In the genomic region with DNA sequence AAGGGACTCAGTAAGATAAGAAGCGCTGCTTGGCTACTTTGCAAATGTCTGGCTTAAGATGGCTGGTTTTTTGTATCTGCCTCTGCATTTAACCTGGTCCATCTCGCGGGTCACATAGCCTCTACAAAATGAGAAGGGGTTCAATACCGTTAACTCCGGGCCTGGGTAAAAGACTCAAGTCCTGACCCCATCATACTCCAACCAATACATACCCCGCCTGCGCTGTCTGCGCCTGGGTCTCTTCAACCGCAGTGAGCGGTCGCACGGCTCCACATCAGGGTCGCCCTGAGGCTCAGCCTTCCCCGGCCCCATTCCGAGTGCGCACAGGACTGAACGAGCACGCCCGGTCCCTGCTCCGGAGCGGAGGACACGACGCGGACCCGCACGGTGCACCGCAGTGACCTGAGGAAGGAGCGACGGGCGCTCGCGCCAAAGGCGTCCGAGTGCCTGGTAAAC, we compare ENCODE assay signal across 8 cellular contexts. TPM values are rescaled to one million over a fixed set of nuclear protein-coding genes. Genes with fewer than 3 reads are reported as not detected.
DNase-seq lines count a peak whose midpoint lies in the region; ATAC-seq and TF ChIP-seq lines count a peak whose summit lies in the region.

No MANE protein-coding gene starts in this region.

- H3K4me3 ChIP-seq in OCI-LY7 (ENCODE audit: low read depth, low read length, poor library complexity, severe bottlenecking) (peak overlapping the region; percentile 93), epithelial cell of esophagus (ENCODE audit: low read length) (peak overlapping the region; percentile 90), rectal smooth muscle tissue (ENCODE audit: low read length) (peak overlapping the region; percentile 73)

- ATAC-seq in GM19452 (IDR thresholded peaks at IDR 0.05; ENCODE audit: unreplicated experiment): peak; percentile 30

- H3K9me2 ChIP-seq in OCI-LY7 (ENCODE audit: insufficient read depth, low read length): no peaks in the 10 kb centered on the region

- TF ChIP-seq CTCF in OCI-LY7 (conservative IDR thresholded peaks at IDR 0.05; ENCODE audit: low read length) (no peak), epithelial cell of esophagus (IDR thresholded peaks at IDR 0.05; ENCODE audit: insufficient read depth, low read depth, low read length, missing control alignments) (no peak)

- H3K4me2 ChIP-seq in OCI-LY7 (ENCODE audit: low read length): peak overlapping the region; percentile 97

- peaks cover 13% of the 10 kb centered on the region for H3K4me1 ChIP-seq in OCI-LY7 (ENCODE audit: insufficient read depth, low read length, poor library complexity, severe bottlenecking)
- peaks cover 6% of the 10 kb centered on the region for H3K4me1 ChIP-seq in rectal smooth muscle tissue (ENCODE audit: control insufficient read depth, insufficient read depth, low read length)

- peak overlapping the region; percentile 95 for H2AFZ ChIP-seq in OCI-LY7 (ENCODE audit: low read length)

- H3K27me3 ChIP-seq in rectal smooth muscle tissue (ENCODE audit: control insufficient read depth, insufficient read depth, low read length): no peaks in the 10 kb centered on the region

- H3K27ac ChIP-seq in OCI-LY7 (ENCODE audit: low read depth, low read length, poor library complexity, severe bottlenecking): peak overlapping the region; percentile 56
- no peak overlapping the region for H3K27ac ChIP-seq in rectal smooth muscle tissue (ENCODE audit: low read depth, low read length)

- no TSS peak for BruUV-seq in OCI-LY7 (replicated peaks; lab: Mats Ljungman, UMichigan)

- H3K36me3 ChIP-seq in OCI-LY7 (ENCODE audit: insufficient read depth, low read length) (peaks cover 31% of the 10 kb centered on the region), rectal smooth muscle tissue (ENCODE audit: control insufficient read depth, insufficient read depth, low read length) (peaks cover 4% of the 10 kb centered on the region)

- peaks cover 10% of the 10 kb centered on the region; the same call in 1 of the 2 replicates for H3K9me3 ChIP-seq in OCI-LY7 (ENCODE audit: low read length)

- DNase-seq in OCI-LY7 (ENCODE audit: low spot score) (no peak), epithelial cell of esophagus (ENCODE audit: low read depth) (no peak), NCI-H128 (lab: John Stamatoyannopoulos, UW; ENCODE audit: unreplicated experiment) (no peak), HuH-7.5 (ENCODE audit: low spot score) (no peak), GF-D8 (lab: John Stamatoyannopoulos, UW) (no peak), RPMI8226 (no peak)

- CTCF ChIA-PET in OCI-LY7 (lab: Charles Lee; ENCODE audit: unreplicated experiment): interaction anchor here (0.7 kb wide), 1 partner anchor 10 kb away, joined by 3 read pairs; no protein-coding TSS in a partner anchor

- H3K79me2 ChIP-seq in OCI-LY7 (ENCODE audit: insufficient read depth, low read depth, low read length): peaks cover 21% of the 10 kb centered on the region; the same call in 1 of the 2 replicates

- peaks cover 9% of the 10 kb centered on the region; the same call in 1 of the 2 replicates for H4K20me1 ChIP-seq in OCI-LY7 (ENCODE audit: insufficient read depth, low read length)

- POLR2A ChIA-PET in OCI-LY7 (lab: Charles Lee): interaction anchor here (2.2 kb wide), 1 partner anchor 10 kb away, joined by 22 read pairs; no protein-coding TSS in a partner anchor

- no peak overlapping the region for H3K9ac ChIP-seq in rectal smooth muscle tissue (ENCODE audit: low read length)

- intact Hi-C loops in OCI-LY7 (cut with micrococcal nuclease; ENCODE audit: unreplicated experiment): loop anchor here (1.0 to 2.0 kb wide), 2 partner anchors 10 to 74 kb away; a partner anchor contains a TSS

RNA-seq across cellular contexts. Expression of a gene that starts 0.6 kb away (rescaled TPM):
- 50.3 and 69.3 TPM in 2 replicates for total RNA-seq in OCI-LY7 (2014; rRNA removed; shearing (Covaris generic))
- total RNA-seq in OCI-LY7 (2022): 146 and 157 TPM in 2 replicates

RNA-seq across cellular contexts. Expression of a gene that starts 31.9 kb away (rescaled TPM):
- 13.6 and 18.8 TPM in 2 replicates for total RNA-seq in OCI-LY7 (2014; rRNA removed; shearing (Covaris generic))
- 18.4 and 18.8 TPM in 2 replicates for total RNA-seq in OCI-LY7 (2022)

RNA-seq across cellular contexts. Expression of a gene that starts 51.5 kb away (rescaled TPM):
- total RNA-seq in OCI-LY7 (2014; rRNA removed; shearing (Covaris generic)): 0.66 TPM in 1 of 2 replicates, not detected in the other
- total RNA-seq in OCI-LY7 (2022): 1.3 TPM in 1 of 2 replicates, not detected in the other
